9 cellular contexts compared by ENCODE assay signal in the genomic region with DNA sequence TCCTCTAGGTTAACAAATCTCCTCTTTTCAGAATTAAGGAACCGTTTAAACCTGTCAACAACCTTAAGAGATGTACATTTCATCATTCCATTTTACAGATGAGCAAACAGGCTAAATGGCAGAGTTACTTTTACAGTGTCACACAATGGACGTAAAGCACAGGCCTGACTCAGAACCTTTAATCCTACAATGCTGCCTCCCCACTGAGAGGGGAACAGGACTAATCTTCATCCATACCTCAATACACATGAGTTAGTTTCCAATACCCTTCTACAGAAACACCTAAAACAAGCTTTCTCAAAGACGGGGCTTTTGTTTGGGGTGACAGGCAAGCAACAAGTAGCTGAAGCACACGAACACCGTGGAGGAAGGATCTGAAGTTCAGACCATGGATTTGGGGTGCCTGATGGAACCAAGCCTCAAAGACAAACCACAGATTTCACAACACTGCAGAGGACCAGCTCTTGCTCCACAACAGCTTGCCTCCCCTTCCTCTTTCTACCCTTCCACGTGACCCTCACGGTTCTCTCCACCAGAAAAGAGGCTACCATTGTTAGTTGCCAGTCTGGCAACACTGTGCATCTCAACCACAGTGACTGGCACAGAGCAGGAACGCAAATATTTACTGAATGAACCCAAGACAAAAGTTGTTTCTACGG. TPM values are rescaled to one million over a fixed set of nuclear protein-coding genes. Genes with fewer than 3 reads are reported as not detected.
DNase-seq lines count a peak whose midpoint lies in the region; FAIRE-seq and TF ChIP-seq lines count a peak whose summit lies in the region.
"Had no signal": no experiment of that assay in that cellular context is flagged by ENCODE, and none has a peak within 500 bp of the region (broad histone marks: within the 10 kb centered on the region; RNA-seq: fewer than 3 reads in every experiment).

No MANE protein-coding gene starts in this region.

- peaks cover 19% of the 10 kb centered on the region for H3K27me3 Mint-ChIP-seq in nephron progenitor cell (ENCODE audit: low read depth, poor library complexity)

- no peak overlapping the region for H3K27ac ChIP-seq in PC-9
- H3K27ac ChIP-seq in endothelial cell of umbilical vein (ENCODE audit: insufficient read depth, low read depth, low read length): no peak overlapping the region
- H3K27ac ChIP-seq: KMS-11 had no signal

- no peaks in the 10 kb centered on the region for H3F3A ChIP-seq in PC-9 (ENCODE audit: insufficient read depth, low read depth)

- H3K27me3 ChIP-seq in PC-9 (ENCODE audit: insufficient read depth, low read depth) (no peaks in the 10 kb centered on the region), endothelial cell of umbilical vein (ENCODE audit: control insufficient read depth in 2 of 2, insufficient read depth in 2 of 2, low read length in 2 of 2) (no peaks in the 10 kb centered on the region)

- dilution Hi-C loops in endothelial cell of umbilical vein (cut with MboI; ENCODE audit: extremely low pct_ligation_motif_present, low sequenced_read_pairs): no loop called here

- H3K9me1 ChIP-seq in endothelial cell of umbilical vein (replicated peaks; ENCODE audit: control insufficient read depth, extremely low read depth, insufficient read depth, low read length): no peaks in the 10 kb centered on the region

- TF ChIP-seq CTCF in PC-9 (conservative IDR thresholded peaks at IDR 0.05): no peak
- TF ChIP-seq CTCF in endothelial cell of umbilical vein (IDR thresholded peaks at IDR 0.05; ENCODE audit: extremely low read depth in 1 of 2, insufficient read depth in 1 of 2, low read depth in 1 of 2, low read length in 2 of 2): no peak
- TF ChIP-seq CTCF in nephron progenitor cell (IDR thresholded peaks at IDR 0.05): no peak

- no peaks in the 10 kb centered on the region for H3K9me2 ChIP-seq in PC-9 (ENCODE audit: insufficient read depth)

- peak overlapping the region; percentile 78; the same call in 1 of the 2 replicates for H3K4me3 ChIP-seq in PC-9
- H3K4me3 ChIP-seq in endothelial cell of umbilical vein (replicated peaks in 1 of 3; ENCODE audit: insufficient read depth in 1 of 3, low read depth in 1 of 3, low read length in 3 of 3): no peak overlapping the region

- H3K36me3 ChIP-seq in PC-9 (ENCODE audit: low read depth) (no peaks in the 10 kb centered on the region), endothelial cell of umbilical vein (ENCODE audit: control insufficient read depth in 2 of 2, extremely low read depth in 1 of 2, insufficient read depth in 2 of 2, low read length in 2 of 2) (no peaks in the 10 kb centered on the region)

- H3K79me2 ChIP-seq in PC-9 (ENCODE audit: low read depth): peaks cover 36% of the 10 kb centered on the region
- peaks cover 11% of the 10 kb centered on the region for H3K79me2 ChIP-seq in endothelial cell of umbilical vein (ENCODE audit: control insufficient read depth, insufficient read depth, low read length)

- peaks cover 33% of the 10 kb centered on the region for H3K4me1 Mint-ChIP-seq in nephron progenitor cell

- CTCF ChIA-PET in PC-9 (lab: Charles Lee): no interaction called here
- CTCF ChIA-PET in endothelial cell of umbilical vein (lab: Charles Lee): interaction anchor here (1.2 kb wide), 1 partner anchor 21 kb away, joined by 5 read pairs; no protein-coding TSS in a partner anchor

- no peak overlapping the region for H3K9ac ChIP-seq in endothelial cell of umbilical vein (replicated peaks; ENCODE audit: extremely low read depth, insufficient read depth, low read length)
- H3K9ac ChIP-seq: KMS-11 had no signal

- peaks cover 20% of the 10 kb centered on the region for H3K4me1 ChIP-seq in PC-9 (replicated peaks; ENCODE audit: insufficient read depth)
- H3K4me1 ChIP-seq in endothelial cell of umbilical vein (ENCODE audit: control insufficient read depth, extremely low read depth, insufficient read depth, low read length): peaks cover 8% of the 10 kb centered on the region

- POLR2A ChIA-PET in PC-9 (lab: Charles Lee; ENCODE audit: unreplicated experiment) (no interaction called here), endothelial cell of umbilical vein (lab: Charles Lee) (no interaction called here)

- DNase-seq in PC-9: no peak
- DNase-seq in endothelial cell of umbilical vein (ENCODE audit: low read depth, low spot score): no peak
- no peak for DNase-seq in nephron progenitor cell
- no peak for DNase-seq in D341Med (ENCODE audit: low spot score)
- DNase-seq in NCI-H146 treated with DMSO at 0.1 percent for 48 hours (lab: John Stamatoyannopoulos, UW; ENCODE audit: unreplicated experiment): no peak
- DNase-seq in ecto neural progenitor cell (ENCODE audit: low spot score): no peak
- DNase-seq in RCC 7860 (ENCODE audit: low spot score): no peak

- peaks cover 24% of the 10 kb centered on the region for H3K36me3 Mint-ChIP-seq in nephron progenitor cell (ENCODE audit: low read depth)

- no peaks in the 10 kb centered on the region; the same call in 1 of the 2 replicates for H4K20me1 ChIP-seq in PC-9 (ENCODE audit: insufficient read depth)
- no peaks in the 10 kb centered on the region for H4K20me1 ChIP-seq in endothelial cell of umbilical vein (replicated peaks; ENCODE audit: control insufficient read depth, extremely low read depth, insufficient read depth, low read length)

- H2AFZ ChIP-seq in PC-9 (no peak overlapping the region), endothelial cell of umbilical vein (ENCODE audit: low read depth, low read length) (no peak overlapping the region)

- TSS peak; percentile 37 for BruUV-seq in PC-9 (replicated peaks; lab: Mats Ljungman, UMichigan)
- no TSS peak for BruUV-seq in endothelial cell of umbilical vein (replicated peaks; lab: Mats Ljungman, UMichigan)

- H3K9me3 ChIP-seq in PC-9 (ENCODE audit: insufficient read depth, low read depth): peaks cover 7% of the 10 kb centered on the region; the same call in 1 of the 2 replicates
- no peaks in the 10 kb centered on the region for H3K9me3 ChIP-seq in endothelial cell of umbilical vein (replicated peaks; ENCODE audit: control insufficient read depth, insufficient read depth, low read length)

- H3K4me2 ChIP-seq in PC-9: peak overlapping the region; percentile 92
- peak overlapping the region; percentile 95 for H3K4me2 ChIP-seq in endothelial cell of umbilical vein (ENCODE audit: insufficient read depth, low read length)
- H3K4me2 ChIP-seq: KMS-11 had no signal

- no peak overlapping the region for H3K27ac Mint-ChIP-seq in nephron progenitor cell

- H3K9me3 Mint-ChIP-seq in nephron progenitor cell: peaks cover 36% of the 10 kb centered on the region

- peak overlapping the region; percentile 98 for H3K4me3 Mint-ChIP-seq in nephron progenitor cell

- FAIRE-seq in G401.6 (lab: Jason Lieb, UNC) (peak; percentile 27), endothelial cell of umbilical vein (lab: Jason Lieb, UNC) (no peak), RCC 7860 (lab: Jason Lieb, UNC) (no peak)

- TF ChIP-seq POLR2A in endothelial cell of umbilical vein (IDR thresholded peaks at IDR 0.05; ENCODE audit: low read depth, low read length): no peak

- intact Hi-C loops in PC-9 (cut with micrococcal nuclease; ENCODE audit: unreplicated experiment) (loop anchor here (5.0 kb wide), 2 partner anchors 157 to 517 kb away; a partner anchor contains a TSS), endothelial cell of umbilical vein (cut with micrococcal nuclease) (loop anchor here (1.0 to 5.0 kb wide), 6 partner anchors 13 to 267 kb away; a partner anchor contains a TSS)

TF ChIP-seq in endothelial cell of umbilical vein, 7 proteins besides CTCF, POLR2A, EP300 and RAD21:
- TF ChIP-seq MYC (IDR thresholded peaks at IDR 0.05; ENCODE audit: low read depth, low read length) (no peak), EZH2 (IDR thresholded peaks at IDR 0.05; ENCODE audit: borderline replicate concordance, low read depth, low read length, severe bottlenecking) (no peak), POLR2AphosphoS5 (IDR thresholded peaks at IDR 0.05; ENCODE audit: insufficient read depth, low read depth, low read length) (no peak), FOS (IDR thresholded peaks at IDR 0.05; ENCODE audit: borderline replicate concordance, insufficient read depth, low read length) (no peak), JUN (IDR thresholded peaks at IDR 0.05; ENCODE audit: borderline replicate concordance, insufficient read depth, insufficient read length, low read depth) (no peak), GATA2 (IDR thresholded peaks at IDR 0.05; ENCODE audit: insufficient read depth, insufficient read length, low read depth, low read length) (no peak)
- TF ChIP-seq, protein P1, sequence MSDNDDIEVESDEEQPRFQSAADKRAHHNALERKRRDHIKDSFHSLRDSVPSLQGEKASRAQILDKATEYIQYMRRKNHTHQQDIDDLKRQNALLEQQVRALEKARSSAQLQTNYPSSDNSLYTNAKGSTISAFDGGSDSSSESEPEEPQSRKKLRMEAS (IDR thresholded peaks at IDR 0.05; ENCODE audit: insufficient read depth, insufficient read length): no peak

RNA-seq across cellular contexts. Expression of a gene that starts 1.8 kb away (rescaled TPM):
- total RNA-seq in PC-9 (2021) (49.6 and 52.9 TPM in 2 replicates), endothelial cell of umbilical vein (43.0 and 44.0 TPM in 2 replicates)
- polyA plus RNA-seq in endothelial cell of umbilical vein: 43.1 and 45.2 TPM in 2 replicates
- polyA plus RNA-seq in endothelial cell of umbilical vein (2011; cell fraction: cytosol; rRNA removed): 47.2 and 49.3 TPM in 2 replicates
- polyA plus RNA-seq in endothelial cell of umbilical vein (2011; cell fraction: nucleus; rRNA removed): 40.6 and 41.0 TPM in 2 replicates
- polyA plus RNA-seq in endothelial cell of umbilical vein (2012): 35.8 and 40.5 TPM in 2 replicates
- 29.3 and 35.4 TPM in 2 replicates for polyA minus RNA-seq in endothelial cell of umbilical vein
- 11.5 TPM for polyA minus RNA-seq in endothelial cell of umbilical vein (2011; cell fraction: cytosol; rRNA and poly(A)+ RNA removed)
- polyA minus RNA-seq in endothelial cell of umbilical vein (2011; cell fraction: nucleus; rRNA and poly(A)+ RNA removed): 30.5 and 41.8 TPM in 2 replicates
